8 cellular contexts compared by ENCODE assay signal in the genomic region with DNA sequence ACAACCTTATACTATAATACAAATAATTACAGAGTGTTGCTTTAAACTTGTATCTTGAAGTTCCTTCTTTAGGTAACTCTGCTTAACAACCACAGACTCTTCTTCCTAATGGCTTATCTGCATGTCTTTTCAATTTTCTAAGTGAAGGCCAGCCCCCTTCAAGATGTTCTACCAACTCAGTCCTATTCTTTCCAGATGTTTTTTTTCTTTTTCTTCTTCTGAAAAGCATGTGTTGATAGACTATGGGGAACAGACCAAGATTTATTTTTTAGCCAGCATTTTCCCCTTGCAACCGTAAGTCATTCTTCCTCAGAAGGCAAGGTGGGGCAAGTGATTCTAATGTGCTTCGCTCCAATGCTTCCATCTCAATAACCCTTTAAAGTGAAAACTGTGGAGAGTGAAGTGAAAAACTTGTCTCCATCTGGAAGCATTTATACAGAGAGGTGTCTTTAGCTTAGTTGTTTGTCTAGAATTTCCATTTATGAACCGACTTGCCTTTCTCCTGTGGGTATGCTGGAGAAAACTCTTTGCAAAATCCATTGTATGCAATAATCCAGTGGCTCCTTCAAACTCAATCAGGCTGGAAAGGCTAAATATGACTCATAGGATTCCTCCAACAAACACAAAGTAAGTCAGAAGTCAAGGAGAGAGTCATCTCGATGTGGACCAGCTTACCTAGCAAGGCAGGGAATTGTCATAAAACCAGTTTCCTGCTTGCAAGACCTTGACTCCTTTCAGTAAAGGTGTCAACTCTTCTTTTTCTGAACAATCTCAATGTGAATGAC.
DNase-seq lines count a peak whose midpoint lies in the region; ATAC-seq and TF ChIP-seq lines count a peak whose summit lies in the region.

No MANE protein-coding gene starts in this region.

- H3K9me3 ChIP-seq in BLaER1 treated with 17β-estradiol and CSF1 and Interleukin-3, amounts not matched to agents 10 nM and 100 nM (replicated peaks in 1 of 11), result peaks cover 0 to 9% (median 0%) of the 10 kb centered on the region in 11 experiments; a peak in 2 of 22 replicates
- no peaks in the 10 kb centered on the region for H3K9me3 ChIP-seq in mucosa of rectum (ENCODE audit: control insufficient read depth in 2 of 2, low read length in 2 of 2)

- TF ChIP-seq POLR2A in GM18505 (IDR thresholded peaks at IDR 0.05; ENCODE audit: borderline replicate concordance, extremely low read depth, insufficient read depth, insufficient read length), result no peak

- TF ChIP-seq CTCF in choroid plexus epithelial cell (conservative IDR thresholded peaks at IDR 0.05; ENCODE audit: low read depth, low read length), result no peak

- no peak overlapping the region for H3K4me3 ChIP-seq in BLaER1 treated with 17β-estradiol and CSF1 and Interleukin-3, amounts not matched to agents 10 nM and 100 nM
- H3K4me3 ChIP-seq in choroid plexus epithelial cell (ENCODE audit: low read depth, low read length) (no peak overlapping the region), mucosa of rectum (ENCODE audit: low read length in 2 of 2) (peak overlapping the region in 1 of 2 donors; percentile 29)

- no peaks in the 10 kb centered on the region for H3K27me3 ChIP-seq in BLaER1 treated with 17β-estradiol and CSF1 and Interleukin-3, amounts not matched to agents 10 nM and 100 nM
- H3K27me3 ChIP-seq in mucosa of rectum (ENCODE audit: control insufficient read depth in 2 of 2, insufficient read depth in 2 of 2, low read length in 2 of 2), result no peaks in the 10 kb centered on the region

- peaks cover 0 to 10% (median 0%) of the 10 kb centered on the region in 11 experiments; a peak in 1 of 22 replicates for H4K20me1 ChIP-seq in BLaER1 treated with 17β-estradiol and CSF1 and Interleukin-3, amounts not matched to agents 10 nM and 100 nM

- peaks cover 0 to 7% (median 0%) of the 10 kb centered on the region in 11 experiments; a peak in 2 of 22 replicates for H3K36me3 ChIP-seq in BLaER1 treated with 17β-estradiol and CSF1 and Interleukin-3, amounts not matched to agents 10 nM and 100 nM
- no peaks in the 10 kb centered on the region for H3K36me3 ChIP-seq in mucosa of rectum (ENCODE audit: control insufficient read depth in 2 of 2, insufficient read depth in 2 of 2, low read length in 2 of 2)

- peak overlapping the region; percentile 70 to 92 (median 85); a peak in 20 of 22 replicates for H3K27ac ChIP-seq in BLaER1 treated with 17β-estradiol and CSF1 and Interleukin-3, amounts not matched to agents 10 nM and 100 nM
- H3K27ac ChIP-seq in mucosa of rectum (ENCODE audit: low read depth in 2 of 2, low read length in 2 of 2), result peak overlapping the region; percentile 79 to 85

- peak overlapping the region in 8 of 11 experiments; percentile 57 to 74 (median 67); a peak in 11 of 22 replicates for H3K9ac ChIP-seq in BLaER1 treated with 17β-estradiol and CSF1 and Interleukin-3, amounts not matched to agents 10 nM and 100 nM
- no peak overlapping the region for H3K9ac ChIP-seq in mucosa of rectum (ENCODE audit: low read depth in 1 of 2, low read length in 2 of 2)

- peaks cover 60 to 99% (median 69%) of the 10 kb centered on the region in 10 experiments for H3K4me1 ChIP-seq in BLaER1 treated with 17β-estradiol and CSF1 and Interleukin-3, amounts not matched to agents 10 nM and 100 nM
- peaks cover 23 to 26% of the 10 kb centered on the region in 2 donors for H3K4me1 ChIP-seq in mucosa of rectum (ENCODE audit: control insufficient read depth in 2 of 2, insufficient read depth in 2 of 2, low read length in 2 of 2)

- no peak for ATAC-seq in GM18505 (IDR thresholded peaks at IDR 0.05; ENCODE audit: unreplicated experiment)
- ATAC-seq in HG03045 (IDR thresholded peaks at IDR 0.05; ENCODE audit: unreplicated experiment), result no peak

- H3K4me2 ChIP-seq in BLaER1 treated with 17β-estradiol and CSF1 and Interleukin-3, amounts not matched to agents 10 nM and 100 nM, result peak overlapping the region; percentile 74 to 95 (median 89)

- DNase-seq in LoVo (ENCODE audit: low spot score) (peak; percentile 73), choroid plexus epithelial cell (ENCODE audit: low read depth) (peak; percentile 69), CD1c-positive myeloid dendritic cell (ENCODE audit: extremely low spot score) (no peak), hippocampal formation (lab: John Stamatoyannopoulos, UW) (no peak)

Comparison
In these comparisons a context has a peak if more than half of its experiments do, and no peak if none do; other contexts are left out.
1. H3K9ac ChIP-seq: peak in BLaER1 treated with 17β-estradiol and CSF1 and Interleukin-3, amounts not matched to agents 10 nM and 100 nM (8 of 11); none in mucosa of rectum (0 of 2).
2. DNase-seq: peak in LoVo (single experiment) and choroid plexus epithelial cell (single experiment); none in CD1c-positive myeloid dendritic cell (single experiment) and hippocampal formation (0 of 2).